ENCODE assay signal across 1 cellular context in genomic region chr16:12468552-12468951, GRCh38.
TF ChIP-seq lines count a peak whose summit lies in the region.

No MANE protein-coding gene starts in this region.

TF ChIP-seq in GM23338, 12 proteins besides CTCF, POLR2A, EP300 and RAD21 (continued from another document):
- no peak for TF ChIP-seq ZNF462 (CRISPR knock-in tag; IDR thresholded peaks at IDR 0.05)
